In the genomic region with DNA sequence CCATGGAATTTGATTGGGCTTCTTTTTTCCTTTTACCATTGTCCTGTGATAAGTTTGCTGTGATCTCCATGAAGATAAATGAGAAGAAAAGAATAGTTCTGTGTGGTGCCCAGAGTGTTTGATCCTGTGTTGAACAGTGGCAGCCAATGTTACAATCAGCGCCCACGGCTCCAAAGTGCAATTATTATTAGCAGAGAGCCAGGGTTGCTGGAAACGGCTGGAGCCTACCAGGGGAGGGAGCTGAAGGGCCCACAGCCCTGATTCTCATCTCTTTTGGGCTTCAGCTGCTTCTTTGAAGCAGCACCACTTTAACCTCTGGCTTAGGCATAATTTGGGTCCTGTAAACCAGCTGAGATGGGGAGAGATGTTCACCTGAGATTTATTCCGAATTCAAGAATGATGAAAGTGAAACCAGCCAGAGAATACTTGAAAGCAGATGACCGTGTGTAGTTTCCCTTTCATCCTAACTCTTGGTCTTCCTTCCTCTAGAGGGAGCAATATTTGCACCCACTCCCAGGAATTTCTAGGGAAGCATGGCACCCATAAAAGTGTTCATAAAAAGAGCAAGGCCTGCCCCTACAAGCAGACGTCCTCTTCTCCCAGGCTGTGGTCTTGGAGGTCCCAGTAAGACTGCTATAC, we compare ENCODE assay signal across 18 cellular contexts.
A peak's percentile ranks its signal among the peaks of the same experiment; 100 is the strongest.
DNase-seq lines count a peak whose midpoint lies in the region; ATAC-seq, FAIRE-seq and TF ChIP-seq lines count a peak whose summit lies in the region.
"Had no signal": no experiment of that assay in that cellular context is flagged by ENCODE, and none has a peak within 500 bp of the region (broad histone marks: within the 10 kb centered on the region; RNA-seq: fewer than 3 reads in every experiment).

No MANE protein-coding gene starts in this region.

- POLR2A ChIA-PET in PC-3 (lab: Charles Lee; ENCODE audit: unreplicated experiment) = interaction anchor here (0.6 kb wide), 1 partner anchor 48 kb away, joined by 5 read pairs; no protein-coding TSS in a partner anchor
- POLR2A ChIA-PET in OCI-LY7 (lab: Charles Lee) = interaction anchor here (0.6 kb wide), 1 partner anchor 444 kb away, joined by 3 read pairs; no protein-coding TSS in a partner anchor

- H3K4me1 ChIP-seq in PC-3 (ENCODE audit: insufficient read depth, low read length) (no peaks in the 10 kb centered on the region), OCI-LY7 (ENCODE audit: insufficient read depth, low read length, poor library complexity, severe bottlenecking) (no peaks in the 10 kb centered on the region)
- H3K4me1 ChIP-seq: gastroesophageal sphincter had no signal

- H3K36me3 ChIP-seq in PC-3 (ENCODE audit: low read depth, low read length) = no peaks in the 10 kb centered on the region
- H3K36me3 ChIP-seq in OCI-LY7 (ENCODE audit: insufficient read depth, low read length) = no peaks in the 10 kb centered on the region
- H3K36me3 ChIP-seq: gastroesophageal sphincter had no signal

- no peaks in the 10 kb centered on the region for H4K20me1 ChIP-seq in PC-3 (ENCODE audit: low read length)
- H4K20me1 ChIP-seq in OCI-LY7 (ENCODE audit: insufficient read depth, low read length) = no peaks in the 10 kb centered on the region

- H3K4me3 ChIP-seq in PC-3 (ENCODE audit: low read length) (no peak overlapping the region), epithelial cell of proximal tubule (ENCODE audit: low read depth, low read length) (peak overlapping the region; percentile 36), retinal pigment epithelial cell (ENCODE audit: low read length) (no peak overlapping the region), OCI-LY7 (ENCODE audit: low read depth, low read length, poor library complexity, severe bottlenecking) (no peak overlapping the region)
- H3K4me3 ChIP-seq: gastroesophageal sphincter had no signal

- peak; percentile 1 for DNase-seq in DMS 273 (lab: John Stamatoyannopoulos, UW; ENCODE audit: unreplicated experiment)
- DNase-seq in DMS 273 treated with DMSO at 0.1 percent for 48 hours (lab: John Stamatoyannopoulos, UW) = no peak
- DNase-seq in PC-3 = no peak
- no peak for DNase-seq in epithelial cell of proximal tubule (ENCODE audit: low read depth)
- DNase-seq in retinal pigment epithelial cell (ENCODE audit: low read depth) = no peak
- DNase-seq in GM19239 (ENCODE audit: insufficient read length, low spot score) = no peak
- no peak for DNase-seq in NCI-H1092 treated with DMSO at 0.1 percent for 48 hours (lab: John Stamatoyannopoulos, UW)
- no peak for DNase-seq in OCI-LY7 (ENCODE audit: low spot score)
- DNase-seq: 8988T; CD4-positive, alpha-beta memory T cell; cerebellar nuclear complex; KG1; NCI-H1436; NCI-H345; stimulated activated CD4-positive, alpha-beta T cell treated with anti-CD3 and anti-CD28 coated beads, Interleukin-2, amount 100 ng/mL, for 48 hours; SW 1271 had no signal

- TF ChIP-seq CTCF in PC-3 (conservative IDR thresholded peaks at IDR 0.05; ENCODE audit: low read depth, low read length) (peak; percentile 33), epithelial cell of proximal tubule (conservative IDR thresholded peaks at IDR 0.05; ENCODE audit: low read depth, low read length) (peak; percentile 34), retinal pigment epithelial cell (conservative IDR thresholded peaks at IDR 0.05; ENCODE audit: low read depth, low read length) (peak; percentile 14), OCI-LY7 (conservative IDR thresholded peaks at IDR 0.05; ENCODE audit: low read length) (no peak)

- H3K79me2 ChIP-seq in PC-3 (ENCODE audit: low read length) (no peaks in the 10 kb centered on the region), OCI-LY7 (ENCODE audit: insufficient read depth, low read depth, low read length) (no peaks in the 10 kb centered on the region)

- H3K9ac ChIP-seq in PC-3 (ENCODE audit: low read length) = no peak overlapping the region

- H3F3A ChIP-seq in PC-3 (ENCODE audit: low read length, unreplicated experiment) = no peaks in the 10 kb centered on the region

- H3K27me3 ChIP-seq in PC-3 (ENCODE audit: low read length) = 0 out of 2 replicates have a peak, but pooled peaks cover 5% of the 10 kb centered on the region
- H3K27me3 ChIP-seq: gastroesophageal sphincter had no signal

- CTCF ChIA-PET in PC-3 (lab: Charles Lee) = no interaction called here
- CTCF ChIA-PET in OCI-LY7 (lab: Charles Lee; ENCODE audit: unreplicated experiment) = no interaction called here

- H2AFZ ChIP-seq in PC-3 (ENCODE audit: low read length) = no peak overlapping the region
- no peak overlapping the region for H2AFZ ChIP-seq in OCI-LY7 (ENCODE audit: low read length)

- H3K9me3 ChIP-seq in PC-3 (ENCODE audit: low read length) (no peaks in the 10 kb centered on the region), OCI-LY7 (ENCODE audit: low read length) (no peaks in the 10 kb centered on the region)

- intact Hi-C loops in PC-3 (cut with micrococcal nuclease) (no loop called here), OCI-LY7 (cut with micrococcal nuclease; ENCODE audit: unreplicated experiment) (no loop called here)

- no peak for FAIRE-seq in GM19239 (lab: Jason Lieb, UNC)
- FAIRE-seq: GM12892 had no signal

- no peak for ATAC-seq in PC-3
- ATAC-seq: gastroesophageal sphincter had no signal

- BruUV-seq in PC-3 (replicated peaks; lab: Mats Ljungman, UMichigan) (no TSS peak), OCI-LY7 (replicated peaks; lab: Mats Ljungman, UMichigan) (no TSS peak)

- no peak overlapping the region for H3K27ac ChIP-seq in PC-3 (ENCODE audit: low read length)
- H3K27ac ChIP-seq in OCI-LY7 (ENCODE audit: low read depth, low read length, poor library complexity, severe bottlenecking) = no peak overlapping the region
- H3K27ac ChIP-seq: gastroesophageal sphincter had no signal

- H3K9me2 ChIP-seq in PC-3 (replicated peaks; ENCODE audit: low read length) (no peaks in the 10 kb centered on the region), OCI-LY7 (ENCODE audit: insufficient read depth, low read length) (no peaks in the 10 kb centered on the region)

- H3K4me2 ChIP-seq in PC-3 (ENCODE audit: low read length) = no peak overlapping the region
- H3K4me2 ChIP-seq in OCI-LY7 (ENCODE audit: low read length) = no peak overlapping the region
